Comparison of ENCODE assay signal across 18 cellular contexts in the genomic region with DNA sequence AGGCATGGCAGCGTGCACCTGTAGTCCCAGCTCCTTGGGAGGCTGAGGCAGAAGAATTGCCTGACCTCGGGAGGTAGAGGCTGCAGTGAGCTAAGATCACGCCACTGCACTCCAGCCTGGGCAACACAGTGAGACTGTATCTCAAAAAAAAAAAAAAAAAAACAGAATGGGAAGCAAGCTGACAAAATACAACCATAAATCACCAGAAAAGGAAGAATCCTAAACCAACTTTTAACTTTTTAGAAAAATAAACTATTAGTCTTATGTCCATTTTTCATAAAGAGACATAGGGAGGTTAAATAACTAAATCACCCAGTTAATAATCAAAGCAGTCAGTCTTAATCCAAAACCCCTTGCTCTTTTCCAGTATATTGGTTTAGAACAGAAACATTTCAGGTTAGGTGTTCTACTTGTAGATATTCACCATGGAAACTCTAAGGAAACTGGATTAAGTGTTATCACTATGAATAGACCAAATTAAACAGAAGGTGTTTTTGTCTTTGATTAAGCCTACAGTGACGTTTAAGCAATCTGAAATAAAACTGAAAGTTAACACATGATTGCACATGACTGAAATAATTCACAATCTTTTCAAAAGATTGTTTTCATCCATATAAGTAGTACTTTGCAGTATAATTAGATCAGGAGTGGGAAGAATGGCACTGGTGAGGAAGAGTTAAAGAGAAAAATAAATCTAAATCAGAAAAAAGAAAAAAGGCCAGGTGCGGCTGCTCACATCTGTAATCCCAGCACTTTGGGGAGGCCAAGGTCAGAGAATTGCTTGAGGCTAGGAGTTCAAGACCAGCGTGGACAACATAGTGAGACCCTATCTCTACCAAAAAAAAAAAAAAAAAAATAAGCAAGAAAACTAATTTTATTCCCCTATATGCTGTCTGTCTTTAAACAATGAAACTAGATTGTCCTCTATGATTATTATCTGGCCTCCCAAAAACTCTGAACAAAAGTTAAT. TPM values are rescaled to one million over a fixed set of nuclear protein-coding genes. Genes with fewer than 3 reads are reported as not detected.
A peak's percentile ranks its signal among the peaks of the same experiment; 100 is the strongest.
DNase-seq lines count a peak whose midpoint lies in the region; ATAC-seq, FAIRE-seq and TF ChIP-seq lines count a peak whose summit lies in the region.
"Had no signal": no experiment of that assay in that cellular context is flagged by ENCODE, and none has a peak within 500 bp of the region (broad histone marks: within the 10 kb centered on the region; RNA-seq: fewer than 3 reads in every experiment).

No MANE protein-coding gene starts in this region.

- H3K4me1 ChIP-seq in astrocyte (ENCODE audit: insufficient read depth, low read length) (no peaks in the 10 kb centered on the region), mucosa of stomach (ENCODE audit: control insufficient read depth, insufficient read depth, low read length) (peaks cover 39% of the 10 kb centered on the region), HepG2 (ENCODE audit: insufficient read depth, low read length) (no peaks in the 10 kb centered on the region; the same call in 1 of the 2 replicates), ascending aorta (peaks cover 0 to 7% of the 10 kb centered on the region in 2 donors)
- H3K4me1 ChIP-seq: Caco-2 had no signal

- intact Hi-C loops in HepG2 (cut with micrococcal nuclease; ENCODE audit: unreplicated experiment) (no loop called here), ascending aorta (cut with DNase I) (no loop called here)

- ATAC-seq in HepG2 (no peak), GM21619 (IDR thresholded peaks at IDR 0.05; ENCODE audit: unreplicated experiment) (no peak)
- ATAC-seq: Panc1 had no signal

- TF ChIP-seq EP300 in HepG2 (IDR thresholded peaks at IDR 0.05; ENCODE audit: low read depth in 2 of 2, low read length in 2 of 2) (no peak), HepG2 (CRISPR knock-in tag; IDR thresholded peaks at IDR 0.05; ENCODE audit: borderline replicate concordance) (no peak)

- peaks cover 93% of the 10 kb centered on the region for H3K79me2 ChIP-seq in astrocyte (ENCODE audit: insufficient read depth, low read length)
- H3K79me2 ChIP-seq in HepG2 (ENCODE audit: insufficient read depth, low read length): peaks cover 55% of the 10 kb centered on the region

- TF ChIP-seq RAD21 in HepG2 (CRISPR knock-in tag; IDR thresholded peaks at IDR 0.05): no peak

- CTCF ChIA-PET in HEK293T (lab: Yijun Ruan, JAX) (interaction anchor here (0.6 kb wide), 2 partner anchors 15 to 670 kb away, joined by 3 to 5 read pairs; no protein-coding TSS in a partner anchor), HepG2 (lab: Yijun Ruan, JAX; ENCODE audit: low intra/inter-chr PET ratio, low total read pairs) (no interaction called here)

- H3K9ac ChIP-seq in astrocyte (ENCODE audit: low read length) (no peak overlapping the region), mucosa of stomach (ENCODE audit: low read length) (peak overlapping the region; percentile 58), HepG2 (ENCODE audit: insufficient read depth, low read depth, low read length) (no peak overlapping the region)
- H3K9ac ChIP-seq: GM23248, KMS-11 had no signal

- H3K27ac ChIP-seq in astrocyte (ENCODE audit: low read depth, low read length): no peak overlapping the region
- no peak overlapping the region for H3K27ac ChIP-seq in HepG2 (ENCODE audit: extremely low read length, insufficient read depth, low read length)
- no peak overlapping the region for H3K27ac ChIP-seq in ascending aorta
- H3K27ac ChIP-seq: GM23248, KMS-11 had no signal

- 96% methylated on average over 6 of the region's 6 CpGs for WGBS in HepG2 (ENCODE audit: low lambda C conversion rate)

- POLR2A ChIA-PET in HEK293T (lab: Yijun Ruan, JAX) (no interaction called here), HepG2 (lab: Yijun Ruan, JAX) (no interaction called here)

- no peaks in the 10 kb centered on the region for H3K27me3 Mint-ChIP-seq in astrocyte (ENCODE audit: low read depth, unreplicated experiment)

- no peak for TF ChIP-seq POLR2A in HepG2 (IDR thresholded peaks at IDR 0.05; ENCODE audit: insufficient read depth in 1 of 2, low read depth in 2 of 2, low read length in 2 of 2)

- no peaks in the 10 kb centered on the region for H3K27me3 ChIP-seq in astrocyte (ENCODE audit: insufficient read depth, low read length)
- no peaks in the 10 kb centered on the region for H3K27me3 ChIP-seq in mucosa of stomach (ENCODE audit: control insufficient read depth, insufficient read depth, low read length)
- no peaks in the 10 kb centered on the region for H3K27me3 ChIP-seq in HepG2 (ENCODE audit: control insufficient read depth in 1 of 2, insufficient read depth in 2 of 2, low read length in 2 of 2)
- no peaks in the 10 kb centered on the region for H3K27me3 ChIP-seq in ascending aorta

- H3K4me3 ChIP-seq in astrocyte (ENCODE audit: insufficient read depth, low read depth, low read length) (no peak overlapping the region), mucosa of stomach (ENCODE audit: low read length) (peak overlapping the region; percentile 2), HepG2 (replicated peaks in 1 of 3; ENCODE audit: insufficient read depth in 1 of 3, low read depth in 2 of 3, low read length in 3 of 3) (no peak overlapping the region), ascending aorta (no peak overlapping the region)
- H3K4me3 ChIP-seq: GM23248 had no signal

- H3K36me3 ChIP-seq in astrocyte (ENCODE audit: insufficient read depth, low read length) (no peaks in the 10 kb centered on the region), mucosa of stomach (ENCODE audit: control insufficient read depth, insufficient read depth, low read length) (no peaks in the 10 kb centered on the region), HepG2 (replicated peaks in 1 of 2; ENCODE audit: control insufficient read depth in 1 of 2, insufficient read depth in 2 of 2, low read length in 2 of 2) (no peaks in the 10 kb centered on the region), ascending aorta (no peaks in the 10 kb centered on the region)

- H3K4me2 ChIP-seq in astrocyte (ENCODE audit: low read length) (no peak overlapping the region), HepG2 (ENCODE audit: low read depth, low read length) (no peak overlapping the region)
- H3K4me2 ChIP-seq: KMS-11 had no signal

- H3K27ac Mint-ChIP-seq in astrocyte (ENCODE audit: unreplicated experiment): peak overlapping the region; percentile 44
- H3K27ac Mint-ChIP-seq: B cell; CD4-positive, CD25-positive, alpha-beta regulatory T cell had no signal

- H3K4me1 Mint-ChIP-seq in astrocyte (ENCODE audit: low read depth, unreplicated experiment): peaks cover 10% of the 10 kb centered on the region
- H3K4me1 Mint-ChIP-seq: B cell had no signal

- FAIRE-seq in astrocyte (lab: Jason Lieb, UNC) (no peak), HepG2 (lab: Jason Lieb, UNC) (no peak)

- H3K36me3 Mint-ChIP-seq in astrocyte (ENCODE audit: low read depth, unreplicated experiment): peaks cover 2% of the 10 kb centered on the region
- H3K36me3 Mint-ChIP-seq: CD4-positive, CD25-positive, alpha-beta regulatory T cell had no signal

- H3K4me3 Mint-ChIP-seq in astrocyte (ENCODE audit: unreplicated experiment): no peak overlapping the region
- H3K4me3 Mint-ChIP-seq: B cell; CD4-positive, CD25-positive, alpha-beta regulatory T cell had no signal

- H3K9me3 Mint-ChIP-seq in astrocyte (ENCODE audit: unreplicated experiment): no peaks in the 10 kb centered on the region

- H3K9me3 ChIP-seq in astrocyte (ENCODE audit: insufficient read depth, low read depth, low read length) (no peaks in the 10 kb centered on the region), mucosa of stomach (ENCODE audit: control insufficient read depth, low read length) (no peaks in the 10 kb centered on the region), HepG2 (ENCODE audit: low read length) (no peaks in the 10 kb centered on the region), ascending aorta (no peaks in the 10 kb centered on the region)
- H3K9me3 ChIP-seq: Caco-2 had no signal

- DNase-seq in HEK293T (ENCODE audit: extremely low spot score) (no peak), astrocyte (ENCODE audit: low read depth) (no peak), islet precursor cell (no peak), HepG2 (ENCODE audit: low spot score) (no peak), ascending aorta (ENCODE audit: low spot score in 2 of 2) (no peak)
- DNase-seq: Caco-2; CD4-positive, CD25-positive, alpha-beta regulatory T cell; DMS53; GM23248; HCEC 1CT; NCI-H1092; NCI-H510A treated with DMSO at 0.1 percent for 48 hours; NCI-H82 had no signal

- in situ Hi-C loops in HepG2 (cut with HindIII; ENCODE audit: extremely low pct_ligation_motif_present, low pct_unique_long_range_greater_than_20kb): no loop called here

- no TSS peak for BruUV-seq in HepG2 (replicated peaks; lab: Mats Ljungman, UMichigan)

- TF ChIP-seq CTCF in astrocyte (IDR thresholded peaks at IDR 0.05; ENCODE audit: insufficient read depth, low read depth, low read length): no peak
- no peak for TF ChIP-seq CTCF in HepG2 (CRISPR knock-in tag; IDR thresholded peaks at IDR 0.05)
- no peak for TF ChIP-seq CTCF in ascending aorta (IDR thresholded peaks at IDR 0.05)

- H4K20me1 ChIP-seq in astrocyte (ENCODE audit: insufficient read depth, low read length) (peaks cover 55% of the 10 kb centered on the region), HepG2 (ENCODE audit: insufficient read depth, low read length) (no peaks in the 10 kb centered on the region; the same call in 1 of the 2 replicates)

- no peak overlapping the region for H2AFZ ChIP-seq in astrocyte (ENCODE audit: low read depth, low read length)
- H2AFZ ChIP-seq in HepG2 (ENCODE audit: low read length): no peak overlapping the region
- H2AFZ ChIP-seq: GM23248 had no signal

RNA-seq across cellular contexts. Expression of a gene that starts 9.6 kb away (rescaled TPM):
- 31.2 and 34.5 TPM in 2 replicates for total RNA-seq in astrocyte
- 15.4 and 16.0 TPM in 2 replicates for total RNA-seq in HepG2 (2016; rRNA removed; fragmentation: Illumina TruSeq; extraction: Trizol)
- total RNA-seq in HepG2 (2016; cell fraction: cytosol; rRNA removed; fragmentation: Illumina TruSeq; extraction: Trizol; ENCODE audit: low read depth): 14.9 and 18.1 TPM in 2 replicates
- total RNA-seq in HepG2 (2016; cell fraction: insoluble cytoplasmic fraction; rRNA removed; fragmentation: Illumina TruSeq; extraction: Trizol): 13.8 and 15.4 TPM in 2 replicates
- total RNA-seq in HepG2 (2016; cell fraction: membrane; rRNA removed; fragmentation: Illumina TruSeq; extraction: Trizol): 11.4 and 14.7 TPM in 2 replicates
- 31.5 and 36.1 TPM in 2 replicates for total RNA-seq in HepG2 (2016; cell fraction: nucleus; rRNA removed; fragmentation: Illumina TruSeq; extraction: Trizol)
- 6.5 and 7.4 TPM in 2 replicates for polyA plus RNA-seq in HepG2 (2011; rRNA removed)
- 3.2 and 5.4 TPM in 2 replicates for polyA plus RNA-seq in HepG2 (2011; cell fraction: cytosol; rRNA removed)
- polyA plus RNA-seq in HepG2 (2011; cell fraction: nucleus; rRNA removed): 7.2 and 9.9 TPM in 2 replicates
- polyA plus RNA-seq in HepG2 (2012): 9.5 and 12.2 TPM in 2 replicates
- 0.61 and 0.69 TPM in 2 replicates for polyA plus RNA-seq in HepG2 (2016; cell fraction: cytosol; fragmentation: Illumina TruSeq; extraction: Trizol; ENCODE audit: low read depth)
- 7.5 and 8.2 TPM in 2 replicates for polyA plus RNA-seq in HepG2 (2016; cell fraction: insoluble cytoplasmic fraction; fragmentation: Illumina TruSeq; extraction: Trizol; ENCODE audit: low read depth)
- 1.8 and 2.2 TPM in 2 replicates for polyA plus RNA-seq in HepG2 (2016; cell fraction: membrane; fragmentation: Illumina TruSeq; extraction: Trizol; ENCODE audit: low read depth)
- polyA plus RNA-seq in HepG2 (2016; cell fraction: nucleus; fragmentation: Illumina TruSeq; extraction: Trizol; ENCODE audit: insufficient read depth, low read depth): 8.1 and 9.4 TPM in 2 replicates
- 17.7 and 19.2 TPM in 2 replicates for polyA minus RNA-seq in HepG2 (2011; rRNA and poly(A)+ RNA removed; ENCODE audit: low replicate concordance)
- polyA minus RNA-seq in HepG2 (2011; cell fraction: cytosol; rRNA and poly(A)+ RNA removed): 12.0 and 17.0 TPM in 2 replicates
- polyA minus RNA-seq in HepG2 (2011; cell fraction: nucleus; rRNA and poly(A)+ RNA removed): 119 and 124 TPM in 2 replicates
- 56.9 TPM for total RNA-seq in ascending aorta
